In the genomic region with DNA sequence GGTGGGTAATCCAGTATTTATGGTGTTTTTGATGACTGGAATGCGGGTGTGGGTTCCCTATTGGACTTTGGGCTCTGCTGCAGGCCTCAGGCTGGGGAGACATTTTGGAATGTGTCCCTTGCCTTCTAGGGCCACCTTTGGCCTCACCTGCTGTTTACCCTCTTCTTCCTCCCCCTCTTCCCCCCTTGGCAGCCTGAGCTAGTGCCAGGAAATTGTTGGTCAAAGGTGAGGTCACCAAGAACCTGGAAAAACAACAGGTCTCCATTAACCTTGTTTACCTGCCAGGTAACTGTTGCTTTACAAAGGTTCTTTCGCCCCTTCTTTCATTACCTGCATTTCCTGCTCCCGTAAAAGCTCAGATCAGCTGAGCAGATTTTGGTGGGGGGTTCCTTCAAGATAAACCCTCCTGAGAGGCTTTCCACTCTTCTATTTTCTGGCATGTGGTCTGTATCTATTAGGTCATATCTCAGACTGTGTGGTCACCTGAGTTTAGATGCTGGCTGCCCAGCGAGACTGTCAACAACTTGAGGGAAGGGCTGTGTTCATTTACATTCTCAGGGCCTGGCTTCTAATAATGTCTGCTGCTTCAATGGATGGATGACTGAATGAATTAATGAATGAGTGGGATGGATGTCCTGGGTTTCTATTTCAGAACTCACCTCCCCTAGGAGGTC, we compare ENCODE assay signal across 1 cellular context.
TF ChIP-seq lines count a peak whose summit lies in the region.

No MANE protein-coding gene starts in this region.

TF ChIP-seq in HEK293, 187 proteins besides CTCF, POLR2A, EP300 and RAD21 (continued from another document):
- TF ChIP-seq, protein P1, sequence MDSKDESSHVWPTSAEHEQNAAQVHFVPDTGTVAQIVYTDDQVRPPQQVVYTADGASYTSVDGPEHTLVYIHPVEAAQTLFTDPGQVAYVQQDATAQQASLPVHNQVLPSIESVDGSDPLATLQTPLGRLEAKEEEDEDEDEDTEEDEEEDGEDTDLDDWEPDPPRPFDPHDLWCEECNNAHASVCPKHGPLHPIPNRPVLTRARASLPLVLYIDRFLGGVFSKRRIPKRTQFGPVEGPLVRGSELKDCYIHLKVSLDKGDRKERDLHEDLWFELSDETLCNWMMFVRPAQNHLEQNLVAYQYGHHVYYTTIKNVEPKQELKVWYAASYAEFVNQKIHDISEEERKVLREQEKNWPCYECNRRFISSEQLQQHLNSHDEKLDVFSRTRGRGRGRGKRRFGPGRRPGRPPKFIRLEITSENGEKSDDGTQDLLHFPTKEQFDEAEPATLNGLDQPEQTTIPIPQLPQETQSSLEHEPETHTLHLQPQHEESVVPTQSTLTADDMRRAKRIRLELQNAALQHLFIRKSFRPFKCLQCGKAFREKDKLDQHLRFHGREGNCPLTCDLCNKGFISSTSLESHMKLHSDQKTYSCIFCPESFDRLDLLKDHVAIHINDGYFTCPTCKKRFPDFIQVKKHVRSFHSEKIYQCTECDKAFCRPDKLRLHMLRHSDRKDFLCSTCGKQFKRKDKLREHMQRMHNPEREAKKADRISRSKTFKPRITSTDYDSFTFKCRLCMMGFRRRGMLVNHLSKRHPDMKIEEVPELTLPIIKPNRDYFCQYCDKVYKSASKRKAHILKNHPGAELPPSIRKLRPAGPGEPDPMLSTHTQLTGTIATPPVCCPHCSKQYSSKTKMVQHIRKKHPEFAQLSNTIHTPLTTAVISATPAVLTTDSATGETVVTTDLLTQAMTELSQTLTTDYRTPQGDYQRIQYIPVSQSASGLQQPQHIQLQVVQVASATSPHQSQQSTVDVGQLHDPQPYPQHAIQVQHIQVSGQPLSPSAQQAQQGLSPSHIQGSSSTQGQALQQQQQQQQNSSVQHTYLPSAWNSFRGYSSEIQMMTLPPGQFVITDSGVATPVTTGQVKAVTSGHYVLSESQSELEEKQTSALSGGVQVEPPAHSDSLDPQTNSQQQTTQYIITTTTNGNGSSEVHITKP (tag by site-specific recombination; IDR thresholded peaks at IDR 0.05): no peak
